ENCODE assay signal across 7 cellular contexts in genomic region chr19:52007805-52008557, GRCh38.
DNase-seq lines count a peak whose midpoint lies in the region; ATAC-seq and FAIRE-seq lines count a peak whose summit lies in the region.

ZNF615 (minus strand) TSS chr19:52008211; CDS start chr19:52003711, 4,500 bp downstream.

- peak; percentile 85 for FAIRE-seq in GM18507 (lab: Jason Lieb, UNC)

- DNase-seq in GM18507 (ENCODE audit: extremely low spot score, insufficient read length, low read depth) (peak; percentile 56), NCI-H2171 treated with DMSO at 0.1 percent for 48 hours (lab: John Stamatoyannopoulos, UW) (peak; percentile 82), iris pigment epithelial cell (ENCODE audit: low read depth) (peak; percentile 84), smooth muscle cell of the brain vasculature (ENCODE audit: low read depth, low spot score) (peak; percentile 76)
- DNase-seq in activated CD4-positive, CD25-positive, alpha-beta regulatory T cell treated with anti-CD3 and anti-CD28 coated beads, Interleukin-2, amount 50 U/mL, for 16 hours (ENCODE audit: low read depth, low spot score): peak; percentile 81
- DNase-seq in central memory CD4-positive, alpha-beta T cell: peak; percentile 83

- ATAC-seq in HG02938 (IDR thresholded peaks at IDR 0.05; ENCODE audit: unreplicated experiment): peak; percentile 85

Comparison
In these comparisons a context has a peak if more than half of its experiments do, and no peak if none do; other contexts are left out.
1. Peak in every context shown above with its lines: DNase-seq and ATAC-seq.